ENCODE assay signal across 8 cellular contexts in genomic region chr15:40093224-40093842, GRCh38. TPM values are rescaled to one million over a fixed set of nuclear protein-coding genes. Genes with fewer than 3 reads are reported as not detected.
A peak's percentile ranks its signal among the peaks of the same experiment; 100 is the strongest.
DNase-seq lines count a peak whose midpoint lies in the region; ATAC-seq and TF ChIP-seq lines count a peak whose summit lies in the region.

No MANE protein-coding gene starts in this region.

- peak overlapping the region; percentile 86 for H3K27ac Mint-ChIP-seq in Caco-2 (ENCODE audit: unreplicated experiment)

- H3K4me2 ChIP-seq in parathyroid adenoma (ENCODE audit: low read length), result no peak overlapping the region

- TF ChIP-seq CTCF in Caco-2 (IDR thresholded peaks at IDR 0.05; ENCODE audit: insufficient read depth in 1 of 2, low read depth in 1 of 2, low read length in 1 of 2, severe bottlenecking in 1 of 2, unreplicated experiment in 1 of 2) (no peak), parathyroid adenoma (IDR thresholded peaks at IDR 0.05) (no peak)

- H3K9me3 ChIP-seq in Caco-2, result no peaks in the 10 kb centered on the region
- H3K9me3 ChIP-seq in parathyroid adenoma (ENCODE audit: control insufficient read depth, low read length), result no peaks in the 10 kb centered on the region

- H3K27me3 ChIP-seq in Caco-2 (replicated peaks; ENCODE audit: control insufficient read depth, insufficient read depth, low read length) (no peaks in the 10 kb centered on the region), parathyroid adenoma (ENCODE audit: control insufficient read depth, insufficient read depth, low read length) (no peaks in the 10 kb centered on the region)

- intact Hi-C loops in Caco-2 (cut with micrococcal nuclease; ENCODE audit: unreplicated experiment), result no loop called here

- peaks cover 65% of the 10 kb centered on the region for H3K36me3 Mint-ChIP-seq in Caco-2 (ENCODE audit: insufficient read depth, unreplicated experiment)

- no peak for ATAC-seq in GM18858 (IDR thresholded peaks at IDR 0.05; ENCODE audit: unreplicated experiment)
- no peak for ATAC-seq in HG02610 (IDR thresholded peaks at IDR 0.05; ENCODE audit: unreplicated experiment)
- ATAC-seq in GM21515 (IDR thresholded peaks at IDR 0.05; ENCODE audit: unreplicated experiment), result no peak

- CTCF ChIA-PET in Caco-2 (lab: Charles Lee), result interaction anchor here (0.6 to 2.4 kb wide), 3 partner anchors 11 to 34 kb away, joined by 3 to 7 read pairs (median 3); no protein-coding TSS in a partner anchor

- H3K4me1 ChIP-seq in Caco-2 (peaks cover 84% of the 10 kb centered on the region), parathyroid adenoma (peaks cover 39% of the 10 kb centered on the region)

- H3K27ac ChIP-seq in parathyroid adenoma, result peak overlapping the region; percentile 59

- H3K4me3 ChIP-seq in Caco-2 (ENCODE audit: low read depth, low read length) (no peak overlapping the region), parathyroid adenoma (ENCODE audit: low read depth, low read length) (no peak overlapping the region)

- no peak overlapping the region for H3K9ac ChIP-seq in parathyroid adenoma

- no peaks in the 10 kb centered on the region for H3K79me2 ChIP-seq in parathyroid adenoma

- H3K9me3 Mint-ChIP-seq in Caco-2 (ENCODE audit: unreplicated experiment), result no peaks in the 10 kb centered on the region

- BruUV-seq in Caco-2 (replicated peaks; lab: Mats Ljungman, UMichigan), result no TSS peak

- POLR2A ChIA-PET in Caco-2 (lab: Charles Lee), result no interaction called here

- H2AFZ ChIP-seq in parathyroid adenoma, result peak overlapping the region; percentile 58

- no peak overlapping the region for H3K4me3 Mint-ChIP-seq in Caco-2 (ENCODE audit: unreplicated experiment)

- DNase-seq in Caco-2 (peak in 1 of 2 experiments; percentile 59), NAMALWA (ENCODE audit: low spot score) (peak; percentile 77), epidermal melanocyte (ENCODE audit: insufficient read length, low spot score) (peak; percentile 73), Ammon's horn (ENCODE audit: low spot score) (no peak)

- H3K36me3 ChIP-seq in Caco-2 (ENCODE audit: control insufficient read depth, insufficient read depth, low read length) (peaks cover 7% of the 10 kb centered on the region), parathyroid adenoma (ENCODE audit: control insufficient read depth, insufficient read depth, low read length) (no peaks in the 10 kb centered on the region)

- peaks cover 50% of the 10 kb centered on the region for H3K4me1 Mint-ChIP-seq in Caco-2 (ENCODE audit: low read depth, unreplicated experiment)

- H3K27me3 Mint-ChIP-seq in Caco-2 (ENCODE audit: insufficient read depth, unreplicated experiment), result no peaks in the 10 kb centered on the region

RNA-seq across cellular contexts. Expression of gene BMF, which starts 15.3 kb away (rescaled TPM):
- total RNA-seq in Caco-2 (2022), result 78.2 and 81.5 TPM in 2 replicates

RNA-seq across cellular contexts. Expression of gene SRP14, which starts 54.4 kb away (rescaled TPM):
- total RNA-seq in Caco-2 (2022), result 220 and 223 TPM in 2 replicates
